8 cellular contexts compared by ENCODE assay signal in the genomic region with DNA sequence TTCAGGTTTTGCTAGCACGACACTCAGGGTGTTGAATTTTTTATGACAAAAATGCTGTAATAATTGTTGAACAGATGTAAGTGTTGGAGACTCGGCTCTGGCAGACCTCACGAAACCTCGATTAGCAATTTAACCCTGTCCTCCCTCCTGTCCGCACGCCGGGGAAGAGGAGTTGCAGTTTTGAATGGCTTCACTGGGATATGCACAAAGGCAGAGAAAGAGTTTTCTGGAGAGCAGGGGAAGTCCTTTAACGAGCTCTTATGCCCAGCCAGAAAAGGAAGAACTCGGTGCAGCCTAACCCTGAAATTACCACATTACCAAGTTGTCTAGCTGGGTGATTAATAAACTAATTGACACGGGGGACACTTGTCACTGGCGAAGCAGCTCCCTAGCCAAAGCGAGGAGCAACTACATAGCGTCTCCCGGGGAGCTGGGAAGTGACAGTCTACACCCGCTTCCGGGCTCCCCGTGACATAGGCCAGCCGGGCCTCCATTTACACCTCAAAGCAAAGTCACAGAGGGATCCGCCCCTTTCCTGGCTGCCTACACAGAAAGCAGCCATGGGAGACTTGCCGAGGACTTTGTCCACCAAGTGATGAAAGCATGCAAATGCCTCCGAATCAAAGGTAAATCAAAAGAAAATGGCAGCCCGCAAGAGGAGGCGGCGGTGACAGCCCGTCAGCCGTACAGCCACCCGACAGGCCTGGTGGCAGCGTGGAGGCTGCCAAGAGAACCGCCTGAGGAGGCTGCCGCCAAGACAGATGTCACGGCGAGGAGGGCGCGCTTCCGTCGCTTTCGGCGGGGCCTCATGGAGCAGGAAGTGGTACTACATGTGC.
DNase-seq lines count a peak whose midpoint lies in the region; ATAC-seq and TF ChIP-seq lines count a peak whose summit lies in the region.

No MANE protein-coding gene starts in this region.

- no peak for TF ChIP-seq CTCF in dorsolateral prefrontal cortex (IDR thresholded peaks at IDR 0.05 in 54 of 56, conservative IDR thresholded peaks at IDR 0.05 in 2 of 56; ENCODE audit: low read depth in 1 of 56, partially characterized antibody in 56 of 56)
- TF ChIP-seq CTCF in nephron progenitor cell (IDR thresholded peaks at IDR 0.05), result no peak

- peaks cover 28% of the 10 kb centered on the region for H3K27me3 Mint-ChIP-seq in nephron progenitor cell (ENCODE audit: low read depth, poor library complexity)
- no peaks in the 10 kb centered on the region for H3K27me3 Mint-ChIP-seq in stimulated activated naive CD8-positive, alpha-beta T cell treated with anti-CD3 and anti-CD28 coated beads, Interleukin-15, amount 100 ng/mL, for 72 hours

- DNase-seq in DMS79 (lab: John Stamatoyannopoulos, UW), result peak; percentile 80
- peak; percentile 88 for DNase-seq in activated CD4-positive, alpha-beta T cell treated with anti-CD3 and anti-CD28 coated beads for 48 hours
- DNase-seq in dorsolateral prefrontal cortex, result peak in 6 of 10 donors; percentile 16 to 54 (median 34)
- DNase-seq in nephron progenitor cell, result peak; percentile 50
- peak; percentile 76 to 86 for DNase-seq in stimulated activated naive CD8-positive, alpha-beta T cell treated with anti-CD3 and anti-CD28 coated beads, Interleukin-15, amount 100 ng/mL, for 72 hours

- peak overlapping the region; percentile 77 for H3K4me3 Mint-ChIP-seq in nephron progenitor cell
- peak overlapping the region; percentile 97 for H3K4me3 Mint-ChIP-seq in stimulated activated naive CD8-positive, alpha-beta T cell treated with anti-CD3 and anti-CD28 coated beads, Interleukin-15, amount 100 ng/mL, for 72 hours

- peak overlapping the region in 12 of 59 donors; percentile 3 to 73 (median 44) for H3K27ac ChIP-seq in dorsolateral prefrontal cortex

- peaks cover 0 to 12% (median 0%) of the 10 kb centered on the region in 45 donors for H3K27me3 ChIP-seq in dorsolateral prefrontal cortex

- peaks cover 4% of the 10 kb centered on the region for H3K36me3 Mint-ChIP-seq in nephron progenitor cell (ENCODE audit: low read depth)

- intact Hi-C loops in dorsolateral prefrontal cortex (cut with DNase I), result no loop called here

- H3K4me3 ChIP-seq in dorsolateral prefrontal cortex, result peak overlapping the region; percentile 0 to 66 (median 47)

- peaks cover 18% of the 10 kb centered on the region for H3K4me1 Mint-ChIP-seq in nephron progenitor cell
- H3K4me1 Mint-ChIP-seq in stimulated activated naive CD8-positive, alpha-beta T cell treated with anti-CD3 and anti-CD28 coated beads, Interleukin-15, amount 100 ng/mL, for 72 hours, result peaks cover 57% of the 10 kb centered on the region

- H3K27ac Mint-ChIP-seq in nephron progenitor cell, result peak overlapping the region; percentile 50
- peak overlapping the region; percentile 99 to 100 for H3K27ac Mint-ChIP-seq in stimulated activated naive CD8-positive, alpha-beta T cell treated with anti-CD3 and anti-CD28 coated beads, Interleukin-15, amount 100 ng/mL, for 72 hours

- ATAC-seq in stimulated activated naive CD8-positive, alpha-beta T cell treated with anti-CD3 and anti-CD28 coated beads, Interleukin-15, amount 100 ng/mL, for 72 hours, result peak; percentile 82
- no peak for ATAC-seq in HG03460 (IDR thresholded peaks at IDR 0.05; ENCODE audit: unreplicated experiment)
- ATAC-seq in HG02840 (IDR thresholded peaks at IDR 0.05; ENCODE audit: low FRiP score, unreplicated experiment), result no peak
- ATAC-seq in HG03095 (IDR thresholded peaks at IDR 0.05; ENCODE audit: unreplicated experiment), result no peak

- peaks cover 26% of the 10 kb centered on the region for H3K9me3 Mint-ChIP-seq in nephron progenitor cell
- H3K9me3 Mint-ChIP-seq in stimulated activated naive CD8-positive, alpha-beta T cell treated with anti-CD3 and anti-CD28 coated beads, Interleukin-15, amount 100 ng/mL, for 72 hours, result peaks cover 20 to 23% of the 10 kb centered on the region in 2 donors

Comparison
In these comparisons a context has a peak if more than half of its experiments do, and no peak if none do; other contexts are left out.
1. DNase-seq: peak in every context shown above with its lines; median percentile 88 in activated CD4-positive, alpha-beta T cell treated with anti-CD3 and anti-CD28 coated beads for 48 hours; 81 in stimulated activated naive CD8-positive, alpha-beta T cell treated with anti-CD3 and anti-CD28 coated beads, Interleukin-15, amount 100 ng/mL, for 72 hours; 80 in DMS79; 50 in nephron progenitor cell; 34 in dorsolateral prefrontal cortex.